ENCODE assay signal across 1 cellular context in genomic region chr2:62895632-62896009, GRCh38.
TF ChIP-seq lines count a peak whose summit lies in the region.

No MANE protein-coding gene starts in this region.

TF ChIP-seq in HepG2, 621 proteins besides CTCF, POLR2A, EP300 and RAD21:
- TF ChIP-seq ZNF460 (CRISPR knock-in tag; IDR thresholded peaks at IDR 0.05; ENCODE audit: borderline replicate concordance) = no peak
- TF ChIP-seq JUND (CRISPR knock-in tag; IDR thresholded peaks at IDR 0.05) = no peak
- TF ChIP-seq HOXA7 (CRISPR knock-in tag; IDR thresholded peaks at IDR 0.05) = no peak
- TF ChIP-seq ZNF543 (CRISPR knock-in tag; IDR thresholded peaks at IDR 0.05) = no peak
- TF ChIP-seq ZNF337 (CRISPR knock-in tag; IDR thresholded peaks at IDR 0.05; ENCODE audit: borderline replicate concordance, low read depth) = no peak
- peak; percentile 15; the same call in 1 of the 2 replicates for TF ChIP-seq CEBPG (CRISPR knock-in tag; IDR thresholded peaks at IDR 0.05)
- no peak for TF ChIP-seq ZBTB39 (CRISPR knock-in tag; IDR thresholded peaks at IDR 0.05)
- no peak for TF ChIP-seq FOXO1 (CRISPR knock-in tag; IDR thresholded peaks at IDR 0.05)
- no peak for TF ChIP-seq ATF5 (CRISPR knock-in tag; IDR thresholded peaks at IDR 0.05; ENCODE audit: low read depth)
- TF ChIP-seq CEBPZ (IDR thresholded peaks at IDR 0.05; ENCODE audit: low read length) = no peak
- TF ChIP-seq BRCA1 (CRISPR knock-in tag; IDR thresholded peaks at IDR 0.05) = no peak
- TF ChIP-seq MLXIP (CRISPR knock-in tag; IDR thresholded peaks at IDR 0.05; ENCODE audit: borderline replicate concordance) = no peak
- TF ChIP-seq IRF9 (CRISPR knock-in tag; IDR thresholded peaks at IDR 0.05; ENCODE audit: borderline replicate concordance) = no peak
- no peak for TF ChIP-seq NCOA2 (CRISPR knock-in tag; IDR thresholded peaks at IDR 0.05)
- peak; percentile 20; the same call in 1 of the 2 replicates for TF ChIP-seq CEBPB (IDR thresholded peaks at IDR 0.05; ENCODE audit: borderline replicate concordance, low read depth, low read length)
- no peak for TF ChIP-seq RELA (CRISPR knock-in tag; IDR thresholded peaks at IDR 0.05)
TF ChIP-seq in HepG2: peak in this region for 2.
